ENCODE assay signal across 8 cellular contexts in the genomic region with DNA sequence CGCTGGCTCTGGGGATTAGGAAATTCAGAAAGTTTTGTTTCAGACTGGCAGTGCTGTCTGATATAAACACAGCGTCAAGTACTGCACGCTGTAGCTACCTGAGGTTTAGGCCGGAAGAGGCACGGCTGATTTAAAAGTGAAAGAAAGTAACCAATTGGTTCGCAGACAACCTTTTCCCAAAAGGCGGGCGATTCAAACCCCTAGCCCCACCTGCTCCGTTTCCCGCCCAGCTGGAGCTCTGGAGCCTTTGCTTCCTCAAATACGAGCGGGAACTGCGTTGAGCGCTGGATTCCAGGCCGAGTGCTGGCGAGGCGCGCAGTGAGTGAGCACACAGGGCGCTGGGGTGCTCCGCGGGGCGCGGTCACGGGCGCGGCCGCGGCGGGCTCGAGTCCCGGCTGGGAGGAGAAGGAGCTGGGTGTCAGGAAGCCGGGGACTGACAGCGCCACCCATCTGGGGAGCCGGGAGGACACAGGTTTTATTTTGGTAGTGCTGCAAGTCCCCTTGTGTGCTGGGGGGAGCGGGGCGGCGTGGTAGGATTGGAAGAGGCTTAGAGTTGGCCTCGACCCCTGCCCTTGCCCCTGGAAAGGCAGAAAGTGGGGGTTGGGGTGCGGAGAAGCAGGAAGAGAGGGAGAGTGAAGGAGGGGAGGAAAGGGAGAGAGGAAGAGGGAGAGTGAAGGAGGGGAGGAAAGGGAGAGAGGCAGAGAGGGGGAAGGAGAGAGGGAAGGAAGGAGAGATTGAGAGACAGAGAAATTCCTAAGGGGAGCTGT. TPM values are rescaled to one million over a fixed set of nuclear protein-coding genes. Genes with fewer than 3 reads are reported as not detected.
A peak's percentile ranks its signal among the peaks of the same experiment; 100 is the strongest.
DNase-seq lines count a peak whose midpoint lies in the region; ATAC-seq and TF ChIP-seq lines count a peak whose summit lies in the region.

No MANE protein-coding gene starts in this region.

- peak overlapping the region; percentile 97 for H3K4me3 Mint-ChIP-seq in MCF 10A (ENCODE audit: unreplicated experiment)

- POLR2A ChIA-PET in MCF 10A (lab: Yijun Ruan, JAX): interaction anchor here (0.6 to 2.4 kb wide), 20 partner anchors 10 to 1823 kb away, joined by 3 to 28 read pairs (median 4); partner anchors contain the start of genes DTX4, FAM111B, TIMM10 and ZFP91

- CTCF ChIA-PET in MCF 10A (lab: Yijun Ruan, JAX): interaction anchor here (0.6 to 10.2 kb wide), 12 partner anchors 9 to 1895 kb away, joined by 3 to 146 read pairs (median 4); partner anchors contain the start of genes DTX4 and FAM111B

- peaks cover 50% of the 10 kb centered on the region for H3K4me1 Mint-ChIP-seq in MCF 10A (ENCODE audit: insufficient read depth, unreplicated experiment)

- peaks cover 7% of the 10 kb centered on the region for H3K36me3 Mint-ChIP-seq in MCF 10A (ENCODE audit: insufficient read depth, unreplicated experiment)

- H3K4me3 ChIP-seq in iPS-18c (ENCODE audit: insufficient read depth, low read depth, low read length) (peak overlapping the region; percentile 57), skin epidermis (peak overlapping the region; percentile 29 to 79 (median 46))

- H3K27me3 Mint-ChIP-seq in MCF 10A (ENCODE audit: insufficient read depth, unreplicated experiment): no peaks in the 10 kb centered on the region

- TF ChIP-seq CTCF in MCF 10A (IDR thresholded peaks at IDR 0.05; ENCODE audit: unreplicated experiment): peak; percentile 9

- H3K9me3 ChIP-seq in iPS-18c (ENCODE audit: control insufficient read depth, insufficient read depth, low read length): no peaks in the 10 kb centered on the region

- peak; percentile 60 for TF ChIP-seq POLR2A in GM15510 (IDR thresholded peaks at IDR 0.05; ENCODE audit: borderline replicate concordance, extremely low read depth, insufficient read length)

- no peaks in the 10 kb centered on the region for H3K9me3 Mint-ChIP-seq in MCF 10A (ENCODE audit: unreplicated experiment)

- H3K27ac ChIP-seq in skin epidermis: peak overlapping the region; percentile 21 to 97 (median 90)

- peak overlapping the region; percentile 98 for H3K27ac Mint-ChIP-seq in MCF 10A (ENCODE audit: low read depth, unreplicated experiment)

- no TSS peak for BruUV-seq in MCF 10A (replicated peaks; lab: Mats Ljungman, UMichigan)

- intact Hi-C loops in MCF 10A (cut with micrococcal nuclease): loop anchor here (5.0 kb wide), 2 partner anchors 242 to 567 kb away; partner anchors contain the start of genes LPXN and ZFP91

- DNase-seq in NCI-H146 (lab: John Stamatoyannopoulos, UW) (peak; percentile 81), UCSD-AML1 (lab: John Stamatoyannopoulos, UW; ENCODE audit: unreplicated experiment) (peak; percentile 78), MCF 10A (ENCODE audit: unreplicated experiment) (peak; percentile 93), cortex of kidney (lab: John Stamatoyannopoulos, UW) (no peak)

- ATAC-seq in HG02870 (IDR thresholded peaks at IDR 0.05; ENCODE audit: unreplicated experiment): peak; percentile 50

RNA-seq across cellular contexts. Expression of gene FAM111A, which starts 2.1 kb away (rescaled TPM):
- total RNA-seq in MCF 10A (2022): 26.3 and 27.7 TPM in 2 replicates

RNA-seq across cellular contexts. Expression of gene DTX4, which starts 27.2 kb away (rescaled TPM):
- total RNA-seq in MCF 10A (2022): 3.4 and 4.2 TPM in 2 replicates

RNA-seq across cellular contexts. Expression of gene FAM111B, which starts 37.7 kb away (rescaled TPM):
- total RNA-seq in MCF 10A (2022): 0.74 and 1.6 TPM in 2 replicates

RNA-seq across cellular contexts. Expression of gene GLYATL1B, which starts 58.7 kb away (rescaled TPM):
- not detected in 2 replicates for total RNA-seq in MCF 10A (2022)
